In the genomic region with DNA sequence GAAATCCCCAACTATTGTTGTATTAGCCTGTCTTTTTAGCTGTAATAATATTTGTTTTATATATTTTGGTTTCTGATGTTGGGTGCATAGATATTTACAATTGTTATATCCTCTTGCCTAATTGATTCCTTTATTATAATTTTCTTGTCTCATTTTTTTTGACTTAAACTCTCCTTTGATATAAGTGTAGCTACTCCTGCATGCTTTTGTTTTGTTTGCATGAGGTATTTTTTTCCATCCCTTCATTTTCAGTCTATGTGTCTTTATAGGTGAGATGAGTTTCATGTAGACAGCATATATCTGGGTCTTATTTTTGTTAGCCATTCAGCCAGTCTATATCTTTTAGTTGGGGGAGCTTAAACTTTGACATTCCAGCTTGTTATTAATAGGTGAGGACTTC, we compare ENCODE assay signal across 24 cellular contexts. TPM values are rescaled to one million over a fixed set of nuclear protein-coding genes. Genes with fewer than 3 reads are reported as not detected.
DNase-seq lines count a peak whose midpoint lies in the region; ATAC-seq, FAIRE-seq and TF ChIP-seq lines count a peak whose summit lies in the region.
"Had no signal": no experiment of that assay in that cellular context is flagged by ENCODE, and none has a peak within 500 bp of the region (broad histone marks: within the 10 kb centered on the region; RNA-seq: fewer than 3 reads in every experiment).

No MANE protein-coding gene starts in this region.

- no peak for ATAC-seq in K562
- ATAC-seq: A549; CD8-positive, alpha-beta T cell; GM12878 had no signal

- H2AFZ ChIP-seq in K562 (ENCODE audit: low read depth, low read length) = no peak overlapping the region

- peaks cover 20% of the 10 kb centered on the region for H3K9me3 Mint-ChIP-seq in Calu3 (ENCODE audit: low read depth, unreplicated experiment)

- no peak overlapping the region for H3K27ac ChIP-seq in K562 (ENCODE audit: extremely low read depth, low read depth, low read length)
- H3K27ac ChIP-seq: 22Rv1; A549; BLaER1 treated with 17β-estradiol and CSF1 and Interleukin-3, amounts not matched to agents 10 nM and 100 nM; C4-2B had no signal

- peaks cover 21% of the 10 kb centered on the region for H3K9me3 ChIP-seq in K562 (replicated peaks; ENCODE audit: control insufficient read depth, insufficient read depth, low read depth, low read length)

- TF ChIP-seq RAD21 in K562 (CRISPR knock-in tag; conservative IDR thresholded peaks at IDR 0.05 in 1 of 2, IDR thresholded peaks at IDR 0.05 in 1 of 2) = no peak

- no peaks in the 10 kb centered on the region for H3K27me3 Mint-ChIP-seq in Calu3 (ENCODE audit: unreplicated experiment)
- H3K27me3 Mint-ChIP-seq: B cell; CD4-positive, alpha-beta T cell had no signal

- intact Hi-C loops in Calu3 (cut with micrococcal nuclease; ENCODE audit: unreplicated experiment) = no loop called here
- intact Hi-C loops in K562 (cut with micrococcal nuclease) = no loop called here

- H3K4me3 Mint-ChIP-seq in Calu3 (ENCODE audit: low read depth, unreplicated experiment) = no peak overlapping the region
- H3K4me3 Mint-ChIP-seq: B cell; CD4-positive, alpha-beta T cell; CD8-positive, alpha-beta T cell had no signal

- no peak overlapping the region for H3K4me3 ChIP-seq in K562
- H3K4me3 ChIP-seq: A549; BLaER1 treated with 17β-estradiol and CSF1 and Interleukin-3, amounts not matched to agents 10 nM and 100 nM; GM12878 had no signal

- no peak for FAIRE-seq in K562 (lab: Jason Lieb, UNC)
- no peak for FAIRE-seq in H54 (lab: Jason Lieb, UNC)
- FAIRE-seq: A549, GM12878, GM12892, GM18507 had no signal

- no peaks in the 10 kb centered on the region for H3K79me2 ChIP-seq in K562 (ENCODE audit: control insufficient read depth, insufficient read depth, low read length)

- H3K36me3 ChIP-seq in K562 (ENCODE audit: control insufficient read depth, insufficient read depth, low read length) = peaks cover 22% of the 10 kb centered on the region

- no peaks in the 10 kb centered on the region for H3K27me3 ChIP-seq in K562 (ENCODE audit: control insufficient read depth in 2 of 2, insufficient read depth in 2 of 2, low read length in 2 of 2)
- H3K27me3 ChIP-seq: BLaER1 treated with 17β-estradiol and CSF1 and Interleukin-3, amounts not matched to agents 10 nM and 100 nM had no signal

- TF ChIP-seq POLR2A in K562 (conservative IDR thresholded peaks at IDR 0.05) (no peak; the same call in 1 of the 2 replicates), H54 (IDR thresholded peaks at IDR 0.05; ENCODE audit: low read depth, low read length) (no peak)

- no peaks in the 10 kb centered on the region for H4K20me1 ChIP-seq in K562 (replicated peaks; ENCODE audit: control insufficient read depth, insufficient read depth, low read length)
- H4K20me1 ChIP-seq: BLaER1 treated with 17β-estradiol and CSF1 and Interleukin-3, amounts not matched to agents 10 nM and 100 nM had no signal

- H3K4me2 ChIP-seq in K562 (ENCODE audit: insufficient read depth, low read length) = no peak overlapping the region
- H3K4me2 ChIP-seq: A549; BLaER1 treated with 17β-estradiol and CSF1 and Interleukin-3, amounts not matched to agents 10 nM and 100 nM had no signal

- CTCF ChIA-PET in Calu3 (lab: Charles Lee) = no interaction called here
- CTCF ChIA-PET in K562 (lab: Yijun Ruan, JAX; ENCODE audit: low intra/inter-chr PET ratio) = no interaction called here

- POLR2A ChIA-PET in K562 (lab: Yijun Ruan, JAX) = interaction anchor here (0.6 kb wide), 1 partner anchor 21 kb away, joined by 3 read pairs; no protein-coding TSS in a partner anchor

- no TSS peak for BruUV-seq in Calu3 (replicated peaks; lab: Mats Ljungman, UMichigan)
- no TSS peak for BruUV-seq in K562 (replicated peaks; lab: Mats Ljungman, UMichigan)

- TF ChIP-seq EP300 in K562 (IDR thresholded peaks at IDR 0.05; ENCODE audit: low read length) = no peak

- no peaks in the 10 kb centered on the region for H3K4me1 Mint-ChIP-seq in Calu3 (ENCODE audit: low read depth, unreplicated experiment)
- H3K4me1 Mint-ChIP-seq: B cell had no signal

- DNase-seq in NCI-H2171 treated with DMSO at 0.1 percent for 48 hours (lab: John Stamatoyannopoulos, UW) = peak; percentile 5
- no peak for DNase-seq in NCI-H2171 (lab: John Stamatoyannopoulos, UW)
- no peak for DNase-seq in Calu3
- DNase-seq in K562 (ENCODE audit: extremely low read depth in 1 of 4, low spot score in 3 of 4) = no peak
- DNase-seq in H54 (ENCODE audit: insufficient read length, low spot score) = no peak
- no peak for DNase-seq in stimulated activated CD4-positive, alpha-beta T cell treated with anti-CD3 and anti-CD28 coated beads, Interleukin-4, amount 100 ng/mL, for 24 hours
- DNase-seq: AML-193; Caco-2; CD4-positive, alpha-beta T cell; CD8-positive, alpha-beta T cell; DMS 273 treated with DMSO at 0.1 percent for 48 hours; DMS153; DMS79; DND-41; EL; GDM1 had no signal

- in situ Hi-C loops in K562 (cut with MboI) = no loop called here

- H3K36me3 Mint-ChIP-seq in Calu3 (ENCODE audit: insufficient read depth, unreplicated experiment) = peaks cover 55% of the 10 kb centered on the region

- H3K9me1 ChIP-seq in K562 (ENCODE audit: control insufficient read depth, insufficient read depth, low read length) = no peaks in the 10 kb centered on the region

- peak overlapping the region; percentile 21 for H3K27ac Mint-ChIP-seq in Calu3 (ENCODE audit: unreplicated experiment)
- H3K27ac Mint-ChIP-seq: B cell; CD4-positive, alpha-beta T cell; CD8-positive, alpha-beta T cell had no signal

- H3K9ac ChIP-seq in K562 (ENCODE audit: insufficient read depth in 1 of 2, low read depth in 2 of 2, low read length in 2 of 2) = no peak overlapping the region
- H3K9ac ChIP-seq: BLaER1 treated with 17β-estradiol and CSF1 and Interleukin-3, amounts not matched to agents 10 nM and 100 nM had no signal

- TF ChIP-seq CTCF in Calu3 (IDR thresholded peaks at IDR 0.05; ENCODE audit: unreplicated experiment) (no peak), K562 (IDR thresholded peaks at IDR 0.05 in 2 of 3, conservative IDR thresholded peaks at IDR 0.05 in 1 of 3; ENCODE audit: insufficient read depth in 2 of 3, low read depth in 1 of 3, low read length in 3 of 3) (no peak)

- H3K4me1 ChIP-seq in K562 (replicated peaks in 1 of 2; ENCODE audit: control insufficient read depth in 2 of 2, insufficient read depth in 2 of 2, low read length in 2 of 2) = no peaks in the 10 kb centered on the region
- H3K4me1 ChIP-seq: A549; BLaER1 treated with 17β-estradiol and CSF1 and Interleukin-3, amounts not matched to agents 10 nM and 100 nM; Caco-2 had no signal

RNA-seq across cellular contexts. Expression of gene FAIM, which starts 37.4 kb away (rescaled TPM):
- total RNA-seq in Calu3 (2022) (29.2 and 30.4 TPM in 2 replicates), K562 (2014; rRNA removed) (6.4 and 7.9 TPM in 2 replicates), K562 (2014; rRNA removed; fragmentation: Illumina TruSeq; extraction: Trizol) (5.1 and 6.6 TPM in 2 replicates), K562 (2015; rRNA removed; fragmentation: Illumina TruSeq; extraction: Trizol) (6.3 and 7.9 TPM in 2 replicates), K562 (2021) (3.1 and 3.7 TPM in 2 replicates)
- 1.00 and 1.9 TPM in 2 replicates for total RNA-seq in K562 (2011; cell fraction: chromatin; rRNA removed; ENCODE audit: low replicate concordance)
- total RNA-seq in K562 (2011; cell fraction: nucleolus; rRNA removed) = 0.53 and 0.67 TPM in 2 replicates
- 0.95 and 1.8 TPM in 2 replicates for total RNA-seq in K562 (2011; cell fraction: nucleoplasm; rRNA removed)
- polyA plus RNA-seq in K562 (2011; rRNA removed) (1.2 and 2.5 TPM in 2 replicates), K562 (2014; fragmentation: Illumina TruSeq; extraction: Trizol) (4.8 and 6.7 TPM in 2 replicates), K562 (2014; fragmentation: Nextera tagmentation; extraction: Ambion mirVana) (1 to 10 TPM; 6.0 to 6.8 TPM), K562 (2014; rRNA removed) (4.2 and 6.4 TPM in 2 replicates)
- polyA plus RNA-seq in K562 (2011; cell fraction: cytosol; rRNA removed) = 0.42 and 0.96 TPM in 2 replicates
- 0.41 and 0.49 TPM in 2 replicates for polyA plus RNA-seq in K562 (2011; cell fraction: nucleus; rRNA removed)
- polyA plus RNA-seq in K562 (2012) = 2.3 and 4.6 TPM in 2 replicates
- polyA minus RNA-seq in K562 (2011; rRNA and poly(A)+ RNA removed) = 1.3 TPM in 2 replicates
- 1.3 TPM in 1 of 2 replicates, not detected in the other for polyA minus RNA-seq in K562 (2011; cell fraction: cytosol; rRNA and poly(A)+ RNA removed)
- 0.11 and 0.13 TPM in 2 replicates for polyA minus RNA-seq in K562 (2011; cell fraction: nucleus; rRNA and poly(A)+ RNA removed)

RNA-seq across cellular contexts. Expression of gene CEP70, which starts 51.9 kb away (rescaled TPM):
- total RNA-seq in Calu3 (2022) (88.8 and 99.1 TPM in 2 replicates), K562 (2014; rRNA removed) (16.0 and 16.1 TPM in 2 replicates), K562 (2014; rRNA removed; fragmentation: Illumina TruSeq; extraction: Trizol) (31.5 and 34.9 TPM in 2 replicates), K562 (2015; rRNA removed; fragmentation: Illumina TruSeq; extraction: Trizol) (27.8 and 31.0 TPM in 2 replicates), K562 (2021) (17.7 and 18.3 TPM in 2 replicates)
- total RNA-seq in K562 (2011; cell fraction: chromatin; rRNA removed; ENCODE audit: low replicate concordance) = 15.5 and 69.5 TPM in 2 replicates
- 7.7 and 11.1 TPM in 2 replicates for total RNA-seq in K562 (2011; cell fraction: nucleolus; rRNA removed)
- total RNA-seq in K562 (2011; cell fraction: nucleoplasm; rRNA removed) = 25.5 and 31.6 TPM in 2 replicates
- polyA plus RNA-seq in K562 (2011; rRNA removed) (19.3 and 23.4 TPM in 2 replicates), K562 (2014; fragmentation: Illumina TruSeq; extraction: Trizol) (20.9 and 24.2 TPM in 2 replicates), K562 (2014; fragmentation: Nextera tagmentation; extraction: Ambion mirVana) (10 to 100 TPM; 19.5 to 29.3 TPM), K562 (2014; rRNA removed) (16.8 and 17.5 TPM in 2 replicates)
- polyA plus RNA-seq in K562 (2011; cell fraction: cytosol; rRNA removed) = 1.5 and 4.0 TPM in 2 replicates
- 11.0 and 21.3 TPM in 2 replicates for polyA plus RNA-seq in K562 (2011; cell fraction: nucleus; rRNA removed)
- polyA plus RNA-seq in K562 (2012) = 22.4 and 27.6 TPM in 2 replicates
- 38.5 and 53.7 TPM in 2 replicates for polyA minus RNA-seq in K562 (2011; rRNA and poly(A)+ RNA removed)
- polyA minus RNA-seq in K562 (2011; cell fraction: cytosol; rRNA and poly(A)+ RNA removed) = 9.1 and 10.6 TPM in 2 replicates
- polyA minus RNA-seq in K562 (2011; cell fraction: nucleus; rRNA and poly(A)+ RNA removed) = 23.8 and 48.2 TPM in 2 replicates
